8 cellular contexts compared by ENCODE assay signal in genomic region chr6:158605266-158605878, GRCh38. TPM values are rescaled to one million over a fixed set of nuclear protein-coding genes. Genes with fewer than 3 reads are reported as not detected.
DNase-seq lines count a peak whose midpoint lies in the region; ATAC-seq, FAIRE-seq and TF ChIP-seq lines count a peak whose summit lies in the region.

No MANE protein-coding gene starts in this region.

- ATAC-seq in activated B cell treated with CpG ODN at 0.5 μM for 24 hours (ENCODE audit: low read depth) (peak; percentile 71), left colon (peak; percentile 92), GM19324 (IDR thresholded peaks at IDR 0.05; ENCODE audit: low FRiP score, unreplicated experiment) (no peak)

- peaks cover 63% of the 10 kb centered on the region for H3K36me3 Mint-ChIP-seq in activated B cell treated with CpG ODN at 0.5 μM for 24 hours (ENCODE audit: low read depth)

- no peaks in the 10 kb centered on the region for H3K27me3 ChIP-seq in A673 (replicated peaks; ENCODE audit: insufficient read depth, low read depth, low read length, poor library complexity)

- H3K4me3 Mint-ChIP-seq in activated B cell treated with CpG ODN at 0.5 μM for 24 hours: no peak overlapping the region

- H3K36me3 ChIP-seq in A673 (ENCODE audit: insufficient read depth, low read length, poor library complexity, severe bottlenecking): peaks cover 42% of the 10 kb centered on the region

- no peaks in the 10 kb centered on the region for H3K9me3 Mint-ChIP-seq in activated B cell treated with CpG ODN at 0.5 μM for 24 hours

- FAIRE-seq in GM18507 (lab: Jason Lieb, UNC): peak; percentile 84

- intact Hi-C loops in A673 (cut with micrococcal nuclease; ENCODE audit: unreplicated experiment): loop anchor here (2.0 to 10.0 kb wide), 2 partner anchors 141 to 385 kb away; no protein-coding TSS in a partner anchor
- intact Hi-C loops in activated B cell treated with CpG ODN at 0.5 μM for 24 hours (cut with micrococcal nuclease): loop anchor here (1.0 kb wide), 2 partner anchors 384 to 391 kb away; no protein-coding TSS in a partner anchor
- intact Hi-C loops in left colon (cut with DNase I, micrococcal nuclease): loop anchor here (10.0 kb wide), 1 partner anchor 391 kb away; no protein-coding TSS in a partner anchor

- peak; percentile 79 for TF ChIP-seq CTCF in A673 (conservative IDR thresholded peaks at IDR 0.05; ENCODE audit: low read depth, low read length)
- TF ChIP-seq CTCF in activated B cell treated with CpG ODN at 0.5 μM for 24 hours (IDR thresholded peaks at IDR 0.05): no peak

- CTCF ChIA-PET in A673 (lab: Charles Lee) (interaction anchor here (1.1 to 2.1 kb wide), 3 partner anchors 86 to 391 kb away, joined by 4 to 16 read pairs (median 13); no protein-coding TSS in a partner anchor), activated B cell treated with CpG ODN at 0.5 μM for 24 hours (lab: Charles Lee) (interaction anchor here (0.8 to 7.4 kb wide), 11 partner anchors 10 to 392 kb away, joined by 3 to 50 read pairs (median 5); no protein-coding TSS in a partner anchor)

- no peaks in the 10 kb centered on the region for H3K4me1 ChIP-seq in A673 (ENCODE audit: insufficient read depth, low read length, poor library complexity, severe bottlenecking)

- POLR2A ChIA-PET in A673 (lab: Charles Lee; ENCODE audit: low non-redundant PET): interaction anchor here (0.6 kb wide), 1 partner anchor 1122 kb away, joined by 4 read pairs; the partner anchor contains the start of gene WTAP
- POLR2A ChIA-PET in activated B cell treated with CpG ODN at 0.5 μM for 24 hours (lab: Charles Lee): no interaction called here

- H3K27ac ChIP-seq in A673 (ENCODE audit: low read depth, low read length, poor library complexity, severe bottlenecking): no peak overlapping the region

- no TSS peak for BruUV-seq in A673 (replicated peaks; lab: Mats Ljungman, UMichigan)

- no peaks in the 10 kb centered on the region for H3K9me3 ChIP-seq in A673 (ENCODE audit: low read depth, low read length, poor library complexity, severe bottlenecking)

- H3K27me3 Mint-ChIP-seq in activated B cell treated with CpG ODN at 0.5 μM for 24 hours: no peaks in the 10 kb centered on the region

- H3K27ac Mint-ChIP-seq in activated B cell treated with CpG ODN at 0.5 μM for 24 hours: no peak overlapping the region

- H3K4me1 Mint-ChIP-seq in activated B cell treated with CpG ODN at 0.5 μM for 24 hours: no peaks in the 10 kb centered on the region

- no peak overlapping the region for H3K4me3 ChIP-seq in A673 (ENCODE audit: low read depth, low read length, poor library complexity, severe bottlenecking)

- peak; percentile 83 for DNase-seq in A673 (ENCODE audit: low spot score)
- DNase-seq in GM18507 (ENCODE audit: extremely low spot score, insufficient read length, low read depth): peak; percentile 26
- peak; percentile 86 for DNase-seq in NCI-H2227 (lab: John Stamatoyannopoulos, UW; ENCODE audit: unreplicated experiment)
- DNase-seq in activated B cell treated with CpG ODN at 0.5 μM for 24 hours: no peak
- peak; percentile 72 for DNase-seq in cerebellum (ENCODE audit: low spot score)
- DNase-seq in left colon: peak in 1 of 2 donors; percentile 73
- DNase-seq in stimulated activated CD4-positive, alpha-beta T cell treated with anti-CD3 and anti-CD28 coated beads, Interleukin-4, amount 100 ng/mL, for 1 hour: peak; percentile 49

RNA-seq across cellular contexts. Expression of gene DYNLT1, which starts 39.2 kb away (rescaled TPM):
- total RNA-seq in A673 (2021) (137 and 138 TPM in 2 replicates), activated B cell treated with CpG ODN at 0.5 μM for 24 hours (37.7 and 43.9 TPM in 2 replicates), cerebellum (61.2 TPM), left colon (100 to 1,000 TPM; 142 to 178 TPM)

RNA-seq across cellular contexts. Expression of gene SYTL3, which starts 44.5 kb away (rescaled TPM):
- total RNA-seq in A673 (2021): 0.66 and 0.82 TPM in 2 replicates
- total RNA-seq in activated B cell treated with CpG ODN at 0.5 μM for 24 hours: 5.8 and 6.0 TPM in 2 replicates
- total RNA-seq in cerebellum: 2.4 TPM
- 1 to 10 TPM; 2.6 to 2.7 TPM for total RNA-seq in left colon

RNA-seq across cellular contexts. Expression of gene TMEM181, which starts 45.5 kb away (rescaled TPM):
- total RNA-seq in A673 (2021) (29.4 and 31.6 TPM in 2 replicates), activated B cell treated with CpG ODN at 0.5 μM for 24 hours (7.1 and 8.8 TPM in 2 replicates), cerebellum (45.4 TPM), left colon (10 to 100 TPM; 41.2 to 46.7 TPM)
